23 cellular contexts compared by ENCODE assay signal in genomic region chrX:154452823-154453222, GRCh38.
"Had no signal": no experiment of that assay in that cellular context is flagged by ENCODE, and none has a peak within 500 bp of the region (broad histone marks: within the 10 kb centered on the region; RNA-seq: fewer than 3 reads in every experiment).

No MANE protein-coding gene starts in this region.

- H3K9ac ChIP-seq: neural progenitor cell had no signal

- H3K9me3 ChIP-seq: colonic mucosa, left ventricle myocardium inferior, psoas muscle, right lobe of liver, spleen, thoracic aorta, transverse colon had no signal

- H3K4me2 ChIP-seq: neural progenitor cell had no signal

- H2AFZ ChIP-seq: neural progenitor cell had no signal

- DNase-seq: cerebellar nuclear complex; colonic mucosa; dermis blood vessel endothelial cell; effector CD4-positive, alpha-beta T cell; endodermal cell; left cardiac atrium; left ventricle myocardium inferior; natural killer cell; occipital lobe; psoas muscle; retina; right lobe of liver; spleen; stimulated activated CD4-positive, alpha-beta T cell treated with anti-CD3 and anti-CD28 coated beads, Interleukin-15, amount 100 ng/mL, for 24 hours; stimulated activated CD4-positive, alpha-beta T cell treated with anti-CD3 and anti-CD28 coated beads, Interleukin-2, amount 100 ng/mL, for 24 hours; stimulated activated CD4-positive, alpha-beta T cell treated with anti-CD3 and anti-CD28 coated beads, Interleukin-4, amount 100 ng/mL, for 4 hours; stimulated activated naive B cell treated with anti-CD40 and anti-IgM and Interleukin-4, amounts not matched to agents 10 μg/mL and 1 μg/mL and 100 μg/mL, for 72 hours; stimulated activated naive CD8-positive, alpha-beta T cell treated with anti-CD3 and anti-CD28 coated beads, Interleukin-15, amount 100 ng/mL, for 72 hours; transverse colon had no signal

- H3K4me3 ChIP-seq: cardiac muscle cell, colonic mucosa, left ventricle myocardium inferior, lung, neural progenitor cell, psoas muscle, right lobe of liver, spleen, thoracic aorta, transverse colon had no signal

- H3K27ac ChIP-seq: cardiac muscle cell, colonic mucosa, left ventricle myocardium inferior, neural progenitor cell, psoas muscle, right lobe of liver, spleen, thoracic aorta, transverse colon had no signal

- H3K4me1 ChIP-seq: colonic mucosa, left ventricle myocardium inferior, neural progenitor cell, psoas muscle, right lobe of liver, transverse colon had no signal

- H3K36me3 ChIP-seq: cardiac muscle cell, neural progenitor cell, transverse colon had no signal

- H3K27me3 ChIP-seq: cardiac muscle cell, neural progenitor cell, right lobe of liver, spleen, transverse colon had no signal
